16 cellular contexts compared by ENCODE assay signal in the genomic region with DNA sequence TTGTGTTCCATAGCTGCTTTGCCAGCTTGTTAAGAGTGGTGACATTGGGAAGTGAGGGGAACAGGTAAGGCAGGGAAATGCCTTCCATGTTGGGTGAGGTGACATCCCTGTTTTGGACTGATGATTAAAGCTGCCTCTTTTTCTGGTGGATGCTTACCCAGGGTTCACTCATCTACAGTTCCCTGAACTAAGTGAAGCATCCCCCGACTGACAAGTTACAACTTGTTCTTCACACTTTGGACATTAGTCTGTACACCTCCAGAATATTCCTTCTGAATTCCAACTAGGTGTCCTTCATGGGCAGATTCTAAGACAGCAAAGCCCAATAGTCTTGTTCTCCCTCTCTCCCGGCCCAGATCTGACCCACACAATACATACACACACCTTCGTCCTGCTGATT.
DNase-seq lines count a peak whose midpoint lies in the region; ATAC-seq, FAIRE-seq and TF ChIP-seq lines count a peak whose summit lies in the region.
"Had no signal": no experiment of that assay in that cellular context is flagged by ENCODE, and none has a peak within 500 bp of the region (broad histone marks: within the 10 kb centered on the region; RNA-seq: fewer than 3 reads in every experiment).

No MANE protein-coding gene starts in this region.

- dilution Hi-C loops in keratinocyte (cut with MboI; ENCODE audit: extremely low pct_ligation_motif_present, low sequenced_read_pairs): no loop called here

- no peaks in the 10 kb centered on the region for H3K36me3 ChIP-seq in RWPE2 (ENCODE audit: low read depth)
- H3K36me3 ChIP-seq in keratinocyte (ENCODE audit: control insufficient read depth in 2 of 2, extremely low read depth in 1 of 2, insufficient read depth in 2 of 2, low read length in 2 of 2): peaks cover 0 to 1% of the 10 kb centered on the region in 2 experiments

- no peak overlapping the region for H3K4me2 ChIP-seq in keratinocyte (ENCODE audit: control insufficient read depth, extremely low read depth, insufficient read depth, low read depth, low read length)

- TF ChIP-seq CTCF in RWPE2 (IDR thresholded peaks at IDR 0.05; ENCODE audit: poor library complexity, severe bottlenecking): no peak
- TF ChIP-seq CTCF in keratinocyte (optimal IDR thresholded peaks at IDR 0.05 in 1 of 3, IDR thresholded peaks at IDR 0.05 in 1 of 3, conservative IDR thresholded peaks at IDR 0.05 in 1 of 3; ENCODE audit: extremely low read depth in 1 of 3, insufficient read depth in 2 of 3, low read length in 3 of 3): no peak

- H3K79me2 ChIP-seq in keratinocyte (ENCODE audit: control insufficient read depth, insufficient read depth, low read length): peaks cover 5% of the 10 kb centered on the region

- H3K4me3 ChIP-seq in RWPE2 (ENCODE audit: severe bottlenecking) (no peak overlapping the region), keratinocyte (ENCODE audit: control insufficient read depth in 2 of 3, extremely low read depth in 1 of 3, insufficient read depth in 2 of 3, low read depth in 1 of 3, low read length in 3 of 3) (no peak overlapping the region)
- H3K4me3 ChIP-seq: K562 had no signal

- H3K27ac ChIP-seq in RWPE2 (ENCODE audit: poor library complexity, severe bottlenecking) (no peak overlapping the region), keratinocyte (ENCODE audit: control insufficient read depth, insufficient read depth, low read length) (no peak overlapping the region)

- no peaks in the 10 kb centered on the region for H3K27me3 ChIP-seq in RWPE2 (ENCODE audit: insufficient read depth, poor library complexity, severe bottlenecking)
- H3K27me3 ChIP-seq in keratinocyte (ENCODE audit: control insufficient read depth, extremely low read depth, insufficient read depth, low read length): no peaks in the 10 kb centered on the region

- H3K9ac ChIP-seq in keratinocyte (ENCODE audit: control insufficient read depth, extremely low read depth, insufficient read depth, low read length): no peak overlapping the region

- H2AFZ ChIP-seq in keratinocyte (ENCODE audit: control insufficient read depth, low read length): no peak overlapping the region

- no peaks in the 10 kb centered on the region for H3K9me1 ChIP-seq in keratinocyte (ENCODE audit: control insufficient read depth, extremely low read depth, insufficient read depth, low read length)

- H3K9me3 ChIP-seq in RWPE2 (ENCODE audit: severe bottlenecking) (no peaks in the 10 kb centered on the region), keratinocyte (ENCODE audit: control insufficient read depth, low read depth, low read length) (no peaks in the 10 kb centered on the region)

- no peaks in the 10 kb centered on the region for H4K20me1 ChIP-seq in keratinocyte (ENCODE audit: control insufficient read depth, extremely low read depth, insufficient read depth, low read length)

- DNase-seq in RWPE2 (ENCODE audit: low spot score) (no peak), keratinocyte (ENCODE audit: low read depth, low spot score) (peak; percentile 21), urothelium cell line (ENCODE audit: low spot score) (no peak)
- DNase-seq: CD8-positive, alpha-beta T cell; HFFc6; NCI-H1436; NCI-H2029 treated with DMSO at 0.1 percent for 48 hours; NCI-H2171 treated with DMSO at 0.1 percent for 48 hours; NCI-H446 treated with DMSO at 0.1 percent for 48 hours; PC-3 had no signal

- peak; percentile 21 for ATAC-seq in GM19043 (IDR thresholded peaks at IDR 0.05; ENCODE audit: low read depth, unreplicated experiment)
- ATAC-seq in RWPE2 (ENCODE audit: low read depth): 0 out of 3 replicates have a peak, but pooled peaks have one; percentile 23
- no peak for ATAC-seq in GM19463 (IDR thresholded peaks at IDR 0.05; ENCODE audit: unreplicated experiment)
- ATAC-seq in HG02885 (IDR thresholded peaks at IDR 0.05; ENCODE audit: poor library complexity, unreplicated experiment): no peak
- ATAC-seq in HG03469 (IDR thresholded peaks at IDR 0.05; ENCODE audit: unreplicated experiment): no peak
- ATAC-seq: CD8-positive, alpha-beta T cell; K562; PC-3 had no signal

- H3K4me1 ChIP-seq in RWPE2 (ENCODE audit: insufficient read depth, poor library complexity, severe bottlenecking): peaks cover 9% of the 10 kb centered on the region
- peaks cover 12% of the 10 kb centered on the region for H3K4me1 ChIP-seq in keratinocyte (ENCODE audit: control insufficient read depth, extremely low read depth, insufficient read depth, low read length)

- FAIRE-seq in keratinocyte (lab: Jason Lieb, UNC) (peak; percentile 69), urothelium cell line (lab: Jason Lieb, UNC) (peak; percentile 77)
- FAIRE-seq: GM18507, K562 had no signal

Comparison
In these comparisons a context has a peak if more than half of its experiments do, and no peak if none do; other contexts are left out.
1. ATAC-seq: peak in GM19043 (single experiment) and RWPE2 (single experiment); none in GM19463 (single experiment), HG02885 (single experiment) and HG03469 (single experiment).